In genomic region chr11:68889948-68890446, GRCh38 we compare ENCODE assay signal across 8 cellular contexts. TPM values are rescaled to one million over a fixed set of nuclear protein-coding genes. Genes with fewer than 3 reads are reported as not detected.
DNase-seq lines count a peak whose midpoint lies in the region; ATAC-seq and TF ChIP-seq lines count a peak whose summit lies in the region.

No MANE protein-coding gene starts in this region.

- H3K27ac ChIP-seq in SK-N-SH (ENCODE audit: low read depth in 2 of 2, low read length in 1 of 2) (peak overlapping the region; percentile 83 to 90), gastroesophageal sphincter (peak overlapping the region in 3 of 4 donors; percentile 69 to 85 (median 76))

- peak; percentile 82 for TF ChIP-seq CTCF in SK-N-SH (IDR thresholded peaks at IDR 0.05)
- peak in 3 of 4 experiments; percentile 22 to 71 (median 42) for TF ChIP-seq CTCF in gastroesophageal sphincter (IDR thresholded peaks at IDR 0.05)

- H3K9ac ChIP-seq in SK-N-SH = no peak overlapping the region

- POLR2A ChIA-PET in SK-N-SH (lab: Yijun Ruan, JAX) = interaction anchor here (0.7 to 1.4 kb wide), 4 partner anchors 14 to 279 kb away, joined by 3 to 4 read pairs (median 4); partner anchors contain the start of genes IGHMBP2 and MRPL21

- no peaks in the 10 kb centered on the region for H3K79me2 ChIP-seq in SK-N-SH (ENCODE audit: insufficient read depth)

- H3K4me3 ChIP-seq in SK-N-SH (ENCODE audit: low read depth in 2 of 2, low read length in 1 of 2) (peak overlapping the region in 1 of 2 experiments; percentile 19; a peak in 1 of 4 replicates), gastroesophageal sphincter (no peak overlapping the region)

- intact Hi-C loops in sciatic nerve (cut with DNase I) = no loop called here

- ATAC-seq in gastroesophageal sphincter = peak; percentile 65
- peak; percentile 93 for ATAC-seq in sciatic nerve
- ATAC-seq in GM21619 (IDR thresholded peaks at IDR 0.05; ENCODE audit: unreplicated experiment) = no peak
- no peak for ATAC-seq in HG02571 (IDR thresholded peaks at IDR 0.05; ENCODE audit: unreplicated experiment)
- no peak for ATAC-seq in HG03139 (IDR thresholded peaks at IDR 0.05; ENCODE audit: unreplicated experiment)

- DNase-seq in ELR (ENCODE audit: low read depth) (peak; percentile 52), SK-N-SH (peak; percentile 89), sciatic nerve (ENCODE audit: low spot score) (peak; percentile 86), NCI-H1048 (lab: John Stamatoyannopoulos, UW) (no peak)

- H3F3A ChIP-seq in SK-N-SH (replicated peaks; ENCODE audit: insufficient read depth) = peaks cover 17% of the 10 kb centered on the region

- CTCF ChIA-PET in SK-N-SH (lab: Yijun Ruan, JAX) = interaction anchor here (0.7 to 3.0 kb wide), 48 partner anchors 9 to 795 kb away, joined by 3 to 16 read pairs (median 4); partner anchors contain the start of genes CPT1A, MRGPRF and TPCN2

- peak in 1 of 2 experiments; percentile 13; a peak in 1 of 4 replicates for TF ChIP-seq EP300 in SK-N-SH (IDR thresholded peaks at IDR 0.05; ENCODE audit: borderline replicate concordance in 1 of 2, low read depth in 1 of 2, low read length in 1 of 2)
- TF ChIP-seq EP300 in gastroesophageal sphincter (IDR thresholded peaks at IDR 0.05) = no peak

- H3K36me3 ChIP-seq in SK-N-SH (replicated peaks in 1 of 2; ENCODE audit: control insufficient read depth in 1 of 2, insufficient read depth in 2 of 2, low read length in 1 of 2) (peaks cover 15 to 20% of the 10 kb centered on the region in 2 experiments), gastroesophageal sphincter (peaks cover 0 to 56% of the 10 kb centered on the region in 2 donors)

- no peaks in the 10 kb centered on the region for H3K9me2 ChIP-seq in SK-N-SH

- H3K4me1 ChIP-seq in SK-N-SH (ENCODE audit: control insufficient read depth in 1 of 2, insufficient read depth in 2 of 2, low read depth in 1 of 2, low read length in 1 of 2) = peaks cover 25 to 33% of the 10 kb centered on the region in 2 experiments
- peaks cover 0 to 20% (median 14%) of the 10 kb centered on the region in 3 donors for H3K4me1 ChIP-seq in gastroesophageal sphincter

- H3K27me3 ChIP-seq in SK-N-SH (ENCODE audit: insufficient read depth) = no peaks in the 10 kb centered on the region
- H3K27me3 ChIP-seq in gastroesophageal sphincter = no peaks in the 10 kb centered on the region

- TF ChIP-seq POLR2A in gastroesophageal sphincter (IDR thresholded peaks at IDR 0.05) = no peak

- H3K9me3 ChIP-seq in SK-N-SH (no peaks in the 10 kb centered on the region), gastroesophageal sphincter (no peaks in the 10 kb centered on the region)

- TF ChIP-seq RAD21 in SK-N-SH (IDR thresholded peaks at IDR 0.05; ENCODE audit: low read length) = peak; percentile 63

- WGBS in SK-N-SH (ENCODE audit: low lambda C conversion rate) = 27% methylated on average over 17 of the region's 18 CpGs
- WGBS in gastroesophageal sphincter (ENCODE audit: low coverage in 1 of 2), 2 donors = 66 to 71% methylated on average over 5 to 6 of the region's 18 CpGs

- H4K20me1 ChIP-seq in SK-N-SH (ENCODE audit: insufficient read depth) = peaks cover 18% of the 10 kb centered on the region

- H3K4me2 ChIP-seq in SK-N-SH = peak overlapping the region; percentile 73; the same call in 1 of the 2 replicates

- H2AFZ ChIP-seq in SK-N-SH (ENCODE audit: low read depth) = no peak overlapping the region

TF ChIP-seq in SK-N-SH, 30 proteins besides CTCF, POLR2A, EP300 and RAD21:
- TF ChIP-seq IRF3 (IDR thresholded peaks at IDR 0.05; ENCODE audit: low read depth, low read length) (no peak), FOXM1 (IDR thresholded peaks at IDR 0.05; ENCODE audit: low read depth) (no peak), SMC3 (IDR thresholded peaks at IDR 0.05; ENCODE audit: low read depth, low read length) (peak; percentile 57), ZBTB33 (IDR thresholded peaks at IDR 0.05; ENCODE audit: borderline replicate concordance, low read depth) (no peak), SIN3A (IDR thresholded peaks at IDR 0.05; ENCODE audit: borderline replicate concordance, low read depth, low read length) (no peak), TCF12 (IDR thresholded peaks at IDR 0.05) (peak; percentile 82), MXI1 (IDR thresholded peaks at IDR 0.05; ENCODE audit: low read depth, low read length) (peak; percentile 85), FOXJ3 (CRISPR knock-in tag; IDR thresholded peaks at IDR 0.05) (no peak), GATA2 (CRISPR knock-in tag; IDR thresholded peaks at IDR 0.05) (peak; percentile 67), CHD2 (IDR thresholded peaks at IDR 0.05; ENCODE audit: low read length, partially characterized antibody) (peak; percentile 68), NRF1 (IDR thresholded peaks at IDR 0.05; ENCODE audit: low read depth, low read length) (no peak), RCOR1 (IDR thresholded peaks at IDR 0.05; ENCODE audit: low read length) (peak; percentile 17; the same call in 1 of the 2 replicates)

RNA-seq across cellular contexts. Expression of gene MRPL21, which starts 13.6 kb away (rescaled TPM):
- polyA plus RNA-seq in SK-N-SH (2012; rRNA removed) = 98.3 and 125 TPM in 2 replicates
- polyA plus RNA-seq in SK-N-SH (2012; cell fraction: cytosol; rRNA removed) = 84.3 and 115 TPM in 2 replicates
- polyA plus RNA-seq in SK-N-SH (2012; cell fraction: nucleus; rRNA removed) = 54.2 and 63.0 TPM in 2 replicates
- 10 to 100 TPM; 40.4 to 70.0 (median 52.8) TPM for total RNA-seq in gastroesophageal sphincter
- 30.7 TPM for total RNA-seq in sciatic nerve

RNA-seq across cellular contexts. Expression of gene IGHMBP2, which starts 13.7 kb away (rescaled TPM):
- polyA plus RNA-seq in SK-N-SH (2012; rRNA removed) = 7.8 and 9.0 TPM in 2 replicates
- polyA plus RNA-seq in SK-N-SH (2012; cell fraction: cytosol; rRNA removed) = 2.7 and 5.2 TPM in 2 replicates
- polyA plus RNA-seq in SK-N-SH (2012; cell fraction: nucleus; rRNA removed) = 29.1 and 32.4 TPM in 2 replicates
- total RNA-seq in gastroesophageal sphincter = 10 to 100 TPM; 20.9 to 31.8 (median 24.9) TPM
- total RNA-seq in sciatic nerve = 27.0 TPM

RNA-seq across cellular contexts. Expression of gene CPT1A, which starts 48.3 kb away (rescaled TPM):
- 22.5 and 31.2 TPM in 2 replicates for polyA plus RNA-seq in SK-N-SH (2012; rRNA removed)
- polyA plus RNA-seq in SK-N-SH (2012; cell fraction: cytosol; rRNA removed) = 20.9 and 27.0 TPM in 2 replicates
- polyA plus RNA-seq in SK-N-SH (2012; cell fraction: nucleus; rRNA removed) = 42.4 and 46.7 TPM in 2 replicates
- total RNA-seq in gastroesophageal sphincter = 100 to 1,000 TPM in 1 of 4 donors, 10 to 100 TPM in 3; 33.4 to 103 (median 74.7) TPM
- total RNA-seq in sciatic nerve = 55.9 TPM

Comparison
In these comparisons a context has a peak if more than half of its experiments do, and no peak if none do; other contexts are left out.
1. ATAC-seq: peak in gastroesophageal sphincter (single experiment) and sciatic nerve (single experiment); none in GM21619 (single experiment), HG02571 (single experiment) and HG03139 (single experiment).